Comparison of ENCODE assay signal across 9 cellular contexts in genomic region chr3:52471371-52472238, GRCh38. TPM values are rescaled to one million over a fixed set of nuclear protein-coding genes. Genes with fewer than 3 reads are reported as not detected.
DNase-seq lines count a peak whose midpoint lies in the region; ATAC-seq lines count a peak whose summit lies in the region.
"Had no signal": no experiment of that assay in that cellular context is flagged by ENCODE, and none has a peak within 500 bp of the region (broad histone marks: within the 10 kb centered on the region; RNA-seq: fewer than 3 reads in every experiment).

No MANE protein-coding gene starts in this region.

- no peak overlapping the region for H3K4me3 ChIP-seq in aorta (ENCODE audit: low read length in 2 of 2)

- H3K36me3 ChIP-seq in aorta (ENCODE audit: control insufficient read depth in 1 of 2, insufficient read depth in 2 of 2, low read length in 1 of 2) = peaks cover 0 to 5% of the 10 kb centered on the region in 2 donors

- ATAC-seq in aorta (ENCODE audit: low FRiP score) = peak; percentile 65
- ATAC-seq in GM18867 (IDR thresholded peaks at IDR 0.05; ENCODE audit: unreplicated experiment) = no peak
- ATAC-seq in GM18870 (IDR thresholded peaks at IDR 0.05; ENCODE audit: unreplicated experiment) = no peak

- H3K27me3 ChIP-seq in aorta (ENCODE audit: control insufficient read depth in 1 of 2, insufficient read depth in 2 of 2, low read length in 1 of 2) = no peaks in the 10 kb centered on the region

- no peaks in the 10 kb centered on the region for H3K9me3 ChIP-seq in aorta (ENCODE audit: control insufficient read depth, low read length)

- WGBS in aorta, 2 donors = 31 to 32% methylated on average over 26 of the region's 26 CpGs

- DNase-seq in SKM-1 treated with dmso at 0.1 percent for 144 hours (lab: John Stamatoyannopoulos, UW; ENCODE audit: unreplicated experiment) (peak; percentile 44), SKM-1 (lab: John Stamatoyannopoulos, UW; ENCODE audit: unreplicated experiment) (no peak), RPMI8226 (peak; percentile 55), ecto neural progenitor cell (ENCODE audit: low spot score) (peak; percentile 68), midbrain (lab: John Stamatoyannopoulos, UW) (peak; percentile 49), aorta (peak; percentile 83 to 90)

- H3K27ac ChIP-seq in aorta (ENCODE audit: low read depth in 1 of 2, low read length in 2 of 2) = no peak overlapping the region

- intact Hi-C loops in aorta (cut with DNase I) = loop anchor here (5.0 kb wide), 2 partner anchors 56 to 61 kb away; partner anchors contain the start of gene NT5DC2 (in 1 of the 2)

- no peaks in the 10 kb centered on the region for H3K4me1 ChIP-seq in aorta (ENCODE audit: control insufficient read depth in 1 of 2, insufficient read depth in 2 of 2, low read length in 2 of 2)

RNA-seq across cellular contexts. Expression of gene NISCH, which starts 16.2 kb away (rescaled TPM):
- 100 to 1,000 TPM in 1 of 2 donors, 10 to 100 TPM in 1; 80.9 to 157 TPM for total RNA-seq in aorta
- 100 to 1,000 TPM in 1 of 2 donors, 10 to 100 TPM in 1; 13.3 to 122 TPM for polyA plus RNA-seq in aorta

RNA-seq across cellular contexts. Expression of gene TNNC1, which starts 17.8 kb away (rescaled TPM):
- total RNA-seq in aorta = 1 to 10 TPM; 2.6 to 4.7 TPM
- 10 to 100 TPM in 1 of 2 donors, 1 to 10 TPM in 1; 3.0 to 20.7 TPM for polyA plus RNA-seq in aorta

RNA-seq across cellular contexts. Expression of gene STAB1, which starts 23.5 kb away (rescaled TPM):
- total RNA-seq in aorta = 100 to 1,000 TPM; 339 to 651 TPM
- 100 to 1,000 TPM in 1 of 2 donors, 10 to 100 TPM in 1; 54.2 to 207 TPM for polyA plus RNA-seq in aorta
- polyA plus RNA-seq: CD4-positive, CD25-positive, alpha-beta regulatory T cell had no signal

RNA-seq across cellular contexts. Expression of gene SEMA3G, which starts 26.7 kb away (rescaled TPM):
- total RNA-seq in aorta = 10 to 100 TPM; 12.5 to 23.8 TPM
- under 1 TPM in 1 of 2 donors, not detected in 1; 0.26 TPM for polyA plus RNA-seq in aorta
